ENCODE assay signal across 14 cellular contexts in the genomic region with DNA sequence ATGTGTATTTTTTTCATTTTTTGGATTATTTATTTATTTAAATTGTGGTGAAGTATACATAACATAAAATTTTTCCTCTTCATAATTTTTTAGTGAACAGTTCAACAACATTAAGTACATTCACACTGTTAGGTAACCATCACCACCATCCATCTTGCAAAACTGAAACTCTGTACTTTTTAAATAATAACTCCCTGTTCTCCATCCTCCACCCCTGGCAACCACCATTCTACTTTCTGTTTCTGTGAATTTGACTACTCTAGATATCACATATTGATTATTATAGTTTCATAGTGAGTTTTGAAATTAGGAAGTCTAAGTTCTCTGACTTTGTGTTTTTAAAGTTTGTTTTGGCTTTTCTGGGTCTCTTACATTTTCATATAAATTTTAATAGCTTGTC.
DNase-seq lines count a peak whose midpoint lies in the region; ATAC-seq lines count a peak whose summit lies in the region.
"Had no signal": no experiment of that assay in that cellular context is flagged by ENCODE, and none has a peak within 500 bp of the region (broad histone marks: within the 10 kb centered on the region; RNA-seq: fewer than 3 reads in every experiment).

No MANE protein-coding gene starts in this region.

- peak; percentile 98 for ATAC-seq in GM18508 (IDR thresholded peaks at IDR 0.05; ENCODE audit: insufficient read depth, unreplicated experiment)
- ATAC-seq in GM19397 (IDR thresholded peaks at IDR 0.05; ENCODE audit: unreplicated experiment) = peak; percentile 67
- ATAC-seq in HG02759 (IDR thresholded peaks at IDR 0.05; ENCODE audit: unreplicated experiment) = peak; percentile 84
- peak; percentile 94 for ATAC-seq in HG03460 (IDR thresholded peaks at IDR 0.05; ENCODE audit: unreplicated experiment)

- no peak for DNase-seq in DMS114 treated with DMSO at 0.1 percent for 48 hours (lab: John Stamatoyannopoulos, UW; ENCODE audit: unreplicated experiment)
- DNase-seq in activated gamma-delta T cell treated with Interleukin-2 at 50 U/mL for 16 hours = no peak
- no peak for DNase-seq in C1 segment of cervical spinal cord (lab: John Stamatoyannopoulos, UW)
- DNase-seq in superior temporal gyrus (ENCODE audit: extremely low spot score) = no peak
- DNase-seq: AML-193, EL, GOT3, naive B cell, NCI-H187, upper lobe of left lung had no signal
